ENCODE assay signal across 22 cellular contexts in the genomic region with DNA sequence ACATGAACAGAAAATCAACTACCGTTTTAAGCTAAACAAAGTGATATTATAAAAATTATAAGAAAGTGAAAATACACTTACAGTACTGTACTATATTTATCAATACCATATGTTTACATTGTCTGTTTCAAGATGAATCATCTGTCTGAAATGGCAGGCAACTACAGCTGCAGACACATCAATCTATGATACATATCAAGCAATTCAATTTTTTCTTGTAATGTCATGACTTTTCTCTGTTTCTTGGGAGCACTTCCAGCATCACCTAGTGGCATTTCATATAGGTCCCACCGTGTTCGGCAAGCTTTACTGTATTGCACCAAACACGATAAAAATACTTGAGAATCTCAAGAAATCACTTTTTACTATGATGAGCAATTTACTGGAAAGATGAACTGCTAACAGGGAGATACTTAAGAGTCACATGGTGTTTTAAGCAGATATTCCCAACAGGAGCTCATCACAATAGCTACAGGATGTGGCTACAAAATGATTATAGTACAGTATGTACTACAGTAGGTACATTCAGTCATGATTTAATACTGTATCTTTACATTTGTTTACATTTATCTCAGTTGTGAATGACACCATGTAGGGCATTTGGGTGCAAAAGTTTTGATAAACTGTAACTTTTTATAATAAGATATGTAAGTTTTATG.
"Had no signal": no experiment of that assay in that cellular context is flagged by ENCODE, and none has a peak within 500 bp of the region (broad histone marks: within the 10 kb centered on the region; RNA-seq: fewer than 3 reads in every experiment).

No MANE protein-coding gene starts in this region.

- H3K4me1 Mint-ChIP-seq: natural killer cell had no signal

- H3K4me3 Mint-ChIP-seq: activated CD8-positive, alpha-beta T cell treated with anti-CD3 and anti-CD28 coated beads, Interleukin-2, amount 10 ng/mL, durations not matched to agents 7 days and 5 days; activated naive CD8-positive, alpha-beta T cell; natural killer cell; T-helper 2 cell treated with Interferon-gamma antibody and Interleukin-4, amounts not matched to agents 5 μg/mL and 100 μg/mL, for 36 hours; type B pancreatic cell had no signal

- H3K27me3 Mint-ChIP-seq: activated naive CD8-positive, alpha-beta T cell; type B pancreatic cell had no signal

- DNase-seq: activated CD4-positive, alpha-beta T cell treated with anti-CD3 and anti-CD28 coated beads for 1 hour; activated CD4-positive, alpha-beta T cell treated with anti-CD3 and anti-CD28 coated beads, Interleukin-2, amount 50 U/mL, for 1 hour; activated CD8-positive, alpha-beta T cell treated with anti-CD3 and anti-CD28 coated beads, Interleukin-2, amount 10 ng/mL, durations not matched to agents 7 days and 5 days; activated gamma-delta T cell treated with Interleukin-2 at 50 U/mL for 16 hours; adrenal gland; cerebellar nuclear complex; gastrocnemius medialis; hippocampal formation; left ventricle myocardium superior; midbrain; natural killer cell; ovary; spleen; stimulated activated CD4-positive, alpha-beta T cell treated with anti-CD3 and anti-CD28 coated beads, Interleukin-4, amount 100 ng/mL, for 1 hour; stimulated activated naive CD4-positive, alpha-beta T cell treated with Interleukin-2 at 50 U/mL for 16 hours had no signal

- H3K36me3 ChIP-seq: adrenal gland, ascending aorta, gastrocnemius medialis, ovary, prostate gland, spleen, thoracic aorta, vagina had no signal

- H3K27ac Mint-ChIP-seq: activated CD8-positive, alpha-beta T cell treated with anti-CD3 and anti-CD28 coated beads, Interleukin-2, amount 10 ng/mL, durations not matched to agents 7 days and 5 days; activated naive CD8-positive, alpha-beta T cell; natural killer cell; T-helper 2 cell treated with Interferon-gamma antibody and Interleukin-4, amounts not matched to agents 5 μg/mL and 100 μg/mL, for 36 hours; type B pancreatic cell had no signal

- H3K9me3 ChIP-seq: adrenal gland, ovary, prostate gland, vagina had no signal

- H3K27me3 ChIP-seq: adrenal gland, ascending aorta, gastrocnemius medialis, ovary, spleen, vagina had no signal

- H3K36me3 Mint-ChIP-seq: activated naive CD8-positive, alpha-beta T cell; type B pancreatic cell had no signal

- ATAC-seq: activated CD8-positive, alpha-beta T cell treated with anti-CD3 and anti-CD28 coated beads, Interleukin-2, amount 10 ng/mL, durations not matched to agents 7 days and 5 days; gastrocnemius medialis; left ventricle myocardium superior; natural killer cell had no signal

- H3K9me3 Mint-ChIP-seq: type B pancreatic cell had no signal

- H3K4me1 ChIP-seq: adrenal gland, ascending aorta, gastrocnemius medialis, prostate gland, spleen, vagina had no signal

- H3K4me3 ChIP-seq: adrenal gland, ascending aorta, gastrocnemius medialis, ovary, prostate gland, spleen, thoracic aorta, vagina had no signal

- H3K27ac ChIP-seq: adrenal gland, ascending aorta, gastrocnemius medialis, ovary, prostate gland, spleen, thoracic aorta, vagina had no signal
